18 cellular contexts compared by ENCODE assay signal in the genomic region with DNA sequence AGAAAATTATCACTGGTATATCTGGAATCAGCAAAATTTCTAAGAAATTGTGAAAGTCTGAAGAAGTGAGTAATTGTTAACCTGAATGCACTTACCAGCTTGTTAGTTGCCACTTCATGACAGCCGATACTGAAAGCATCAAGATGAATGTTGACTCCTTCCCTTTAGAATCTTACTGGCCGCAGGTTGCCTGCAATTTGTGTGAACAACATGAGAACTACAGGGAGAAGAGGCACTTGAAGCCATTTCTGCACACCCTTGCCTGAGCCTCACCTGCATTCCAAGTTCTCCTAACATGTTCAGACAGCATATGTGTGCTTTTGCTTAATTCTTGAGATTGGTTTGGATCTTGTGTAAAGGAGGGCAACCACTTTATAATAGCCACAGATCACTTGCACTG.
"Had no signal": no experiment of that assay in that cellular context is flagged by ENCODE, and none has a peak within 500 bp of the region (broad histone marks: within the 10 kb centered on the region; RNA-seq: fewer than 3 reads in every experiment).

No MANE protein-coding gene starts in this region.

- DNase-seq: activated B cell treated with CpG ODN at 0.5 μM for 24 hours; activated CD4-positive, alpha-beta T cell treated with anti-CD3 and anti-CD28 coated beads, Interleukin-2, amount 10 ng/mL, durations not matched to agents 7 days and 5 days; activated naive CD8-positive, alpha-beta T cell treated with anti-CD3 and anti-CD28 coated beads for 36 hours; amniotic stem cell; body of pancreas; caudate nucleus; dorsolateral prefrontal cortex; heart right ventricle; immature natural killer cell; mesenchymal stem cell; mucosa of descending colon; naive B cell; psoas muscle; right cardiac atrium had no signal

- H3K4me3 ChIP-seq: body of pancreas, dorsolateral prefrontal cortex, heart right ventricle, mucosa of descending colon, psoas muscle, tibial nerve had no signal

- ATAC-seq: heart right ventricle, mucosa of descending colon, psoas muscle, right cardiac atrium had no signal

- H3K36me3 ChIP-seq: heart right ventricle, tibial nerve had no signal

- H3K4me3 Mint-ChIP-seq: activated B cell treated with CpG ODN at 0.5 μM for 24 hours; activated CD4-positive, alpha-beta T cell treated with anti-CD3 and anti-CD28 coated beads, Interleukin-2, amount 10 ng/mL, durations not matched to agents 7 days and 5 days; activated naive CD8-positive, alpha-beta T cell treated with anti-CD3 and anti-CD28 coated beads for 36 hours; activated T-helper 1 cell treated with anti-CD3 and anti-CD28 coated beads, Interleukin-12 subunit alpha, Interleukin-12 subunit beta, Interleukin-2, Interleukin-4 antibody, amounts not matched to agents 30 ng/mL and 10 ng/mL and 1 ng/mL, durations not matched to agents 14 hours and 24 hours and 36 hours; immature natural killer cell; naive B cell; neural crest cell; stimulated activated naive CD8-positive, alpha-beta T cell treated with anti-CD3 and anti-CD28 coated beads, Interleukin-15, Interleukin-2, amounts not matched to agents 100 ng/mL and 50 ng/mL, for 24 hours had no signal

- H3K9me3 ChIP-seq: body of pancreas, heart right ventricle, mucosa of descending colon, psoas muscle, tibial nerve had no signal

- H3K27ac Mint-ChIP-seq: activated B cell treated with CpG ODN at 0.5 μM for 24 hours; activated CD4-positive, alpha-beta T cell treated with anti-CD3 and anti-CD28 coated beads, Interleukin-2, amount 10 ng/mL, durations not matched to agents 7 days and 5 days; activated naive CD8-positive, alpha-beta T cell treated with anti-CD3 and anti-CD28 coated beads for 36 hours; activated T-helper 1 cell treated with anti-CD3 and anti-CD28 coated beads, Interleukin-12 subunit alpha, Interleukin-12 subunit beta, Interleukin-2, Interleukin-4 antibody, amounts not matched to agents 30 ng/mL and 10 ng/mL and 1 ng/mL, durations not matched to agents 14 hours and 24 hours and 36 hours; naive B cell; stimulated activated naive CD8-positive, alpha-beta T cell treated with anti-CD3 and anti-CD28 coated beads, Interleukin-15, Interleukin-2, amounts not matched to agents 100 ng/mL and 50 ng/mL, for 24 hours had no signal

- H3K9me3 Mint-ChIP-seq: activated B cell treated with CpG ODN at 0.5 μM for 24 hours; activated CD4-positive, alpha-beta T cell treated with anti-CD3 and anti-CD28 coated beads, Interleukin-2, amount 10 ng/mL, durations not matched to agents 7 days and 5 days; activated naive CD8-positive, alpha-beta T cell treated with anti-CD3 and anti-CD28 coated beads for 36 hours; activated T-helper 1 cell treated with anti-CD3 and anti-CD28 coated beads, Interleukin-12 subunit alpha, Interleukin-12 subunit beta, Interleukin-2, Interleukin-4 antibody, amounts not matched to agents 30 ng/mL and 10 ng/mL and 1 ng/mL, durations not matched to agents 14 hours and 24 hours and 36 hours; immature natural killer cell; neural crest cell; stimulated activated naive CD8-positive, alpha-beta T cell treated with anti-CD3 and anti-CD28 coated beads, Interleukin-15, Interleukin-2, amounts not matched to agents 100 ng/mL and 50 ng/mL, for 24 hours had no signal

- H3K27ac ChIP-seq: dorsolateral prefrontal cortex, heart right ventricle, psoas muscle, tibial nerve had no signal

- H3K36me3 Mint-ChIP-seq: activated naive CD8-positive, alpha-beta T cell treated with anti-CD3 and anti-CD28 coated beads for 36 hours; immature natural killer cell; naive B cell had no signal

- H3K4me1 ChIP-seq: body of pancreas, psoas muscle, tibial nerve had no signal

- H3K27me3 ChIP-seq: body of pancreas, dorsolateral prefrontal cortex, tibial nerve had no signal
